15 cellular contexts compared by ENCODE assay signal in genomic region chr16:50305441-50306061, GRCh38. TPM values are rescaled to one million over a fixed set of nuclear protein-coding genes. Genes with fewer than 3 reads are reported as not detected.
DNase-seq lines count a peak whose midpoint lies in the region; ATAC-seq and TF ChIP-seq lines count a peak whose summit lies in the region.
"Had no signal": no experiment of that assay in that cellular context is flagged by ENCODE, and none has a peak within 500 bp of the region (broad histone marks: within the 10 kb centered on the region; RNA-seq: fewer than 3 reads in every experiment).

No MANE protein-coding gene starts in this region.

- no peak for TF ChIP-seq POLR2A in gastroesophageal sphincter (IDR thresholded peaks at IDR 0.05)

- DNase-seq in cardiac septum (ENCODE audit: low spot score) (peak; percentile 59), left ventricle myocardium inferior (no peak), activated B cell treated with CpG ODN at 0.5 μM for 24 hours (peak; percentile 14), neuronal stem cell (ENCODE audit: low spot score) (no peak), NCI-H187 treated with DMSO at 0.1 percent for 48 hours (lab: John Stamatoyannopoulos, UW) (no peak), inferior parietal cortex (ENCODE audit: extremely low spot score) (no peak)
- DNase-seq: midbrain, NCI-H1048, NCI-H2029 treated with DMSO at 0.1 percent for 48 hours, NCI-H510A had no signal

- H2BK5ac ChIP-seq in neuronal stem cell (ENCODE audit: low read length), result no peak overlapping the region

- no peak overlapping the region for H3K4me3 Mint-ChIP-seq in activated B cell treated with CpG ODN at 0.5 μM for 24 hours
- H3K4me3 Mint-ChIP-seq: stimulated activated naive CD8-positive, alpha-beta T cell treated with anti-CD3 and anti-CD28 coated beads, Interleukin-15, Interleukin-2, amounts not matched to agents 100 ng/mL and 50 ng/mL, for 24 hours had no signal

- no peak overlapping the region for H2BK12ac ChIP-seq in neuronal stem cell (ENCODE audit: low read length)

- H3K4ac ChIP-seq in neuronal stem cell (ENCODE audit: low read length), result no peak overlapping the region

- H3K27me3 Mint-ChIP-seq in activated B cell treated with CpG ODN at 0.5 μM for 24 hours, result no peaks in the 10 kb centered on the region
- H3K27me3 Mint-ChIP-seq: stimulated activated naive CD8-positive, alpha-beta T cell treated with anti-CD3 and anti-CD28 coated beads, Interleukin-15, Interleukin-2, amounts not matched to agents 100 ng/mL and 50 ng/mL, for 24 hours had no signal

- peaks cover 66% of the 10 kb centered on the region for H3K36me3 Mint-ChIP-seq in activated B cell treated with CpG ODN at 0.5 μM for 24 hours (ENCODE audit: low read depth)

- no peak overlapping the region for H2AFZ ChIP-seq in neuronal stem cell (ENCODE audit: low read length)

- no CpG with 5 or more reads among the region's 21 CpGs for WGBS in neuronal stem cell (ENCODE audit: extremely low coverage in 2 of 2, insufficient read length in 2 of 2, insufficient replicate concordance in 1 of 2), 2 donors
- no CpG with 5 or more reads among the region's 21 CpGs for WGBS in gastroesophageal sphincter (ENCODE audit: low coverage in 1 of 2), 2 donors

- no peaks in the 10 kb centered on the region for H3K4me1 Mint-ChIP-seq in activated B cell treated with CpG ODN at 0.5 μM for 24 hours

- TF ChIP-seq EP300 in gastroesophageal sphincter (IDR thresholded peaks at IDR 0.05), result no peak

- TF ChIP-seq CTCF in left ventricle myocardium inferior (IDR thresholded peaks at IDR 0.05; ENCODE audit: borderline replicate concordance) (no peak), activated B cell treated with CpG ODN at 0.5 μM for 24 hours (IDR thresholded peaks at IDR 0.05) (no peak), gastroesophageal sphincter (IDR thresholded peaks at IDR 0.05) (no peak)

- H3K36me3 ChIP-seq in left ventricle myocardium inferior, result no peaks in the 10 kb centered on the region
- no peaks in the 10 kb centered on the region for H3K36me3 ChIP-seq in neuronal stem cell (replicated peaks in 1 of 2; ENCODE audit: control insufficient read depth in 2 of 2, insufficient read depth in 2 of 2, low read length in 2 of 2)
- H3K36me3 ChIP-seq in gastroesophageal sphincter, result peaks cover 0 to 16% of the 10 kb centered on the region in 2 donors

- H2BK15ac ChIP-seq in neuronal stem cell (ENCODE audit: low read length), result no peak overlapping the region

- peaks cover 2% of the 10 kb centered on the region for H3K79me1 ChIP-seq in neuronal stem cell (ENCODE audit: low read depth, low read length)

- no peaks in the 10 kb centered on the region for H3K9me3 ChIP-seq in left ventricle myocardium inferior (replicated peaks)
- H3K9me3 ChIP-seq in neuronal stem cell (replicated peaks in 1 of 2; ENCODE audit: control insufficient read depth in 2 of 2, insufficient read depth in 1 of 2, low read depth in 1 of 2, low read length in 2 of 2), result peaks cover 0 to 1% of the 10 kb centered on the region in 2 donors
- no peaks in the 10 kb centered on the region for H3K9me3 ChIP-seq in gastroesophageal sphincter
- H3K9me3 ChIP-seq: ascending aorta had no signal

- H3K4me3 ChIP-seq in left ventricle myocardium inferior (no peak overlapping the region), neuronal stem cell (ENCODE audit: low read length in 2 of 2) (no peak overlapping the region), gastroesophageal sphincter (no peak overlapping the region)
- H3K4me3 ChIP-seq: ascending aorta had no signal

- no peak overlapping the region for H3K4me2 ChIP-seq in neuronal stem cell (ENCODE audit: insufficient read depth, low read length, poor library complexity, severe bottlenecking)
- H3K4me2 ChIP-seq: KMS-11 had no signal

- no peak overlapping the region for H3K27ac Mint-ChIP-seq in activated B cell treated with CpG ODN at 0.5 μM for 24 hours
- H3K27ac Mint-ChIP-seq: stimulated activated naive CD8-positive, alpha-beta T cell treated with anti-CD3 and anti-CD28 coated beads, Interleukin-15, Interleukin-2, amounts not matched to agents 100 ng/mL and 50 ng/mL, for 24 hours had no signal

- H2BK120ac ChIP-seq in neuronal stem cell (ENCODE audit: low read depth, low read length), result no peak overlapping the region

- ATAC-seq in activated B cell treated with CpG ODN at 0.5 μM for 24 hours (ENCODE audit: low read depth) (no peak), gastroesophageal sphincter (no peak)
- ATAC-seq: HCT116 had no signal

- no peak overlapping the region for H4K91ac ChIP-seq in neuronal stem cell (ENCODE audit: low read depth, low read length, poor library complexity)

- intact Hi-C loops in cardiac septum (cut with DNase I) (no loop called here), left ventricle myocardium inferior (cut with micrococcal nuclease) (no loop called here), activated B cell treated with CpG ODN at 0.5 μM for 24 hours (cut with micrococcal nuclease) (no loop called here)

- no peak overlapping the region for H2AK5ac ChIP-seq in neuronal stem cell (ENCODE audit: low read depth, low read length)

- H3K9ac ChIP-seq in neuronal stem cell (ENCODE audit: low read depth, low read length, poor library complexity), result no peak overlapping the region
- H3K9ac ChIP-seq: KMS-11 had no signal

- CTCF ChIA-PET in activated B cell treated with CpG ODN at 0.5 μM for 24 hours (lab: Charles Lee), result no interaction called here

- H3K23ac ChIP-seq in neuronal stem cell (ENCODE audit: low read depth, low read length, poor library complexity), result peak overlapping the region; percentile 73

- H3K4me1 ChIP-seq in left ventricle myocardium inferior, result peaks cover 5% of the 10 kb centered on the region
- peaks cover 0 to 5% of the 10 kb centered on the region in 2 donors for H3K4me1 ChIP-seq in neuronal stem cell (ENCODE audit: control insufficient read depth in 2 of 2, insufficient read depth in 1 of 2, low read depth in 1 of 2, low read length in 2 of 2)
- H3K4me1 ChIP-seq in gastroesophageal sphincter, result peaks cover 0 to 31% (median 9%) of the 10 kb centered on the region in 3 donors
- H3K4me1 ChIP-seq: ascending aorta had no signal

- H3K9me3 Mint-ChIP-seq in activated B cell treated with CpG ODN at 0.5 μM for 24 hours, result no peaks in the 10 kb centered on the region
- H3K9me3 Mint-ChIP-seq: stimulated activated naive CD8-positive, alpha-beta T cell treated with anti-CD3 and anti-CD28 coated beads, Interleukin-15, Interleukin-2, amounts not matched to agents 100 ng/mL and 50 ng/mL, for 24 hours had no signal

- H3K27ac ChIP-seq in left ventricle myocardium inferior (replicated peaks) (no peak overlapping the region), neuronal stem cell (replicated peaks; ENCODE audit: low read length) (no peak overlapping the region), gastroesophageal sphincter (no peak overlapping the region)
- H3K27ac ChIP-seq: ascending aorta, KMS-11 had no signal

- no peak overlapping the region for H4K8ac ChIP-seq in neuronal stem cell (ENCODE audit: low read depth, low read length)

- POLR2A ChIA-PET in activated B cell treated with CpG ODN at 0.5 μM for 24 hours (lab: Charles Lee), result no interaction called here

- peak overlapping the region; percentile 57 for H3K18ac ChIP-seq in neuronal stem cell (ENCODE audit: low read length)

- H3K14ac ChIP-seq in neuronal stem cell (ENCODE audit: low read length), result peak overlapping the region; percentile 56

- H3K27me3 ChIP-seq in left ventricle myocardium inferior (ENCODE audit: low read depth), result peaks cover 7% of the 10 kb centered on the region
- H3K27me3 ChIP-seq in neuronal stem cell (ENCODE audit: control insufficient read depth in 3 of 3, insufficient read depth in 3 of 3, low read depth in 1 of 3, low read length in 3 of 3), result peaks cover 0 to 4% (median 0%) of the 10 kb centered on the region in 3 experiments
- no peaks in the 10 kb centered on the region for H3K27me3 ChIP-seq in gastroesophageal sphincter
- H3K27me3 ChIP-seq: ascending aorta had no signal

RNA-seq across cellular contexts. Expression of gene ADCY7, which starts 39.2 kb away (rescaled TPM):
- total RNA-seq in cardiac septum (6.2 TPM), left ventricle myocardium inferior (9.7 TPM), activated B cell treated with CpG ODN at 0.5 μM for 24 hours (109 and 128 TPM in 2 replicates), gastroesophageal sphincter (10 to 100 TPM; 12.7 to 23.5 (median 19.3) TPM)
- polyA plus RNA-seq in neuronal stem cell (2013, experiment 1 of 2), result 3.6 TPM
- 3.3 TPM for polyA plus RNA-seq in neuronal stem cell (2013, experiment 2 of 2)

Comparison
In these comparisons a context has a peak if more than half of its experiments do, and no peak if none do; other contexts are left out.
1. DNase-seq: peak in cardiac septum (single experiment) and activated B cell treated with CpG ODN at 0.5 μM for 24 hours (single experiment); none in left ventricle myocardium inferior (single experiment), neuronal stem cell (single experiment), NCI-H187 treated with DMSO at 0.1 percent for 48 hours (single experiment) and inferior parietal cortex (single experiment).